ENCODE assay signal across 9 cellular contexts in the genomic region with DNA sequence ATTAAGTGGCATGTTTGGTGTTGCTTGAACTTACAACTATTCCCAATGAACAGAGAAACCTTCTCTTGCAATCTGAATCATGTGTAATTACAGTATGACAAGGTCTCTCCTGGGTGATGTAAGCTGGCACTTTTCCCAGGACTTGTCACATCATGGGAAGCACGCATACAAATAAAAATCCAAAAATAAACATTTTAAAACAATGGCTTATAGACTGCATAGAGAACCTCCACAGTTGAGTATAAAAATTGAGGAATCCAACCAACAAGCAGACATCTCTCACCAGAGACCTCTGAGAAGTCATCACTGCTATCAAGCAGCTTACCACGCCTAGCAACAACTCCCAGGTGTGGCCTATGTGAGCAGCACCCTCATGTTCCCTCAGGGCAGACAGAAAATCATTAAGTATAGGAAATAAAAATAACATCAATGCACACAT. TPM values are rescaled to one million over a fixed set of nuclear protein-coding genes. Genes with fewer than 3 reads are reported as not detected.
DNase-seq lines count a peak whose midpoint lies in the region; TF ChIP-seq lines count a peak whose summit lies in the region.
"Had no signal": no experiment of that assay in that cellular context is flagged by ENCODE, and none has a peak within 500 bp of the region (broad histone marks: within the 10 kb centered on the region; RNA-seq: fewer than 3 reads in every experiment).

No MANE protein-coding gene starts in this region.

- H3K4me1 ChIP-seq in colonic mucosa (peaks cover 5% of the 10 kb centered on the region), BE2C (peaks cover 9% of the 10 kb centered on the region; the same call in 1 of the 2 replicates)

- H3K4me3 ChIP-seq in colonic mucosa: no peak overlapping the region
- no peak overlapping the region for H3K4me3 ChIP-seq in BE2C (ENCODE audit: low read depth, low read length)
- H3K4me3 ChIP-seq: K562 had no signal

- H3K9ac ChIP-seq in colonic mucosa (ENCODE audit: low read depth in 2 of 2, low read length in 2 of 2): no peak overlapping the region

- H3K36me3 ChIP-seq in colonic mucosa (no peaks in the 10 kb centered on the region), BE2C (no peaks in the 10 kb centered on the region)

- no peak overlapping the region for H3K27ac ChIP-seq in colonic mucosa

- no peak for TF ChIP-seq CTCF in colonic mucosa (IDR thresholded peaks at IDR 0.05)
- TF ChIP-seq CTCF in BE2C (IDR thresholded peaks at IDR 0.05; ENCODE audit: low read depth, low read length): no peak

- no peaks in the 10 kb centered on the region for H3K9me3 ChIP-seq in colonic mucosa
- no peaks in the 10 kb centered on the region for H3K9me3 ChIP-seq in BE2C

- DNase-seq in NCI-H2081 (lab: John Stamatoyannopoulos, UW) (peak; percentile 60 to 83), NCI-H2081 treated with DMSO at 0.1 percent for 48 hours (lab: John Stamatoyannopoulos, UW) (no peak), NCI-H345 (lab: John Stamatoyannopoulos, UW) (peak; percentile 78), colonic mucosa (peak; percentile 73), pons (ENCODE audit: low spot score) (peak; percentile 49), activated gamma-delta T cell (lab: John Stamatoyannopoulos, UW) (no peak), BE2C (no peak)
- DNase-seq in activated CD4-positive, alpha-beta T cell treated with anti-CD3 and anti-CD28 coated beads, Interleukin-2, amount 50 U/mL, for 1 hour: no peak

- H3K27me3 ChIP-seq in colonic mucosa: no peaks in the 10 kb centered on the region
- H3K27me3 ChIP-seq in BE2C: no peaks in the 10 kb centered on the region

- intact Hi-C loops in colonic mucosa (cut with DNase I): no loop called here

RNA-seq across cellular contexts. Expression of gene MLLT3, which starts 3.9 kb away (rescaled TPM):
- total RNA-seq in colonic mucosa: 10 to 100 TPM; 44.6 to 65.2 TPM
- 2.7 TPM for polyA plus RNA-seq in BE2C (2012; ENCODE audit: insufficient read depth, insufficient read length, low read depth)

Comparison
In these comparisons a context has a peak if more than half of its experiments do, and no peak if none do; other contexts are left out.
1. DNase-seq: peak in NCI-H2081 (2 of 2), NCI-H345 (single experiment), colonic mucosa (single experiment) and pons (single experiment); none in NCI-H2081 treated with DMSO at 0.1 percent for 48 hours (single experiment), activated gamma-delta T cell (single experiment), activated CD4-positive, alpha-beta T cell treated with anti-CD3 and anti-CD28 coated beads, Interleukin-2, amount 50 U/mL, for 1 hour (single experiment) and BE2C (single experiment).